ENCODE assay signal across 33 cellular contexts in genomic region chr2:195466427-195466826, GRCh38.
"Had no signal": no experiment of that assay in that cellular context is flagged by ENCODE, and none has a peak within 500 bp of the region (broad histone marks: within the 10 kb centered on the region; RNA-seq: fewer than 3 reads in every experiment).

No MANE protein-coding gene starts in this region.

- H3K4me1 ChIP-seq: adrenal gland, ascending aorta, body of pancreas, breast epithelium had no signal

- H3K27me3 ChIP-seq: adrenal gland, ascending aorta, body of pancreas, brain microvascular endothelial cell, breast epithelium, cardiac muscle cell had no signal

- FAIRE-seq: astrocyte, bronchial epithelial cell had no signal

- H3K9me3 ChIP-seq: adrenal gland, ascending aorta, breast epithelium had no signal

- ATAC-seq: activated naive CD4-positive, alpha-beta T cell treated with anti-CD3 and anti-CD28 coated beads, Interleukin-2, amount 50 U/mL, for 72 hours; activated naive CD8-positive, alpha-beta T cell treated with anti-CD3 and anti-CD28 coated beads, Interleukin-2, amount 50 U/mL, for 24 hours; activated T-cell treated with anti-CD3 and anti-CD28 coated beads, Interleukin-2, amount 50 U/mL, for 4 hours; activated T-cell treated with anti-CD3 and anti-CD28 coated beads, Interleukin-2, amount 50 U/mL, for 72 hours; activated T-helper 17 cell treated with anti-CD3 and anti-CD28 coated beads, Interleukin-2, amount 50 U/mL, for 72 hours; body of pancreas had no signal

- H3K36me3 ChIP-seq: adrenal gland, ascending aorta, brain microvascular endothelial cell, breast epithelium, cardiac muscle cell had no signal

- H3K4me3 ChIP-seq: adrenal gland, ascending aorta, body of pancreas, breast epithelium, cardiac muscle cell had no signal

- H3K27ac ChIP-seq: adrenal gland, ascending aorta, body of pancreas, brain microvascular endothelial cell, breast epithelium, cardiac muscle cell had no signal

- DNase-seq: activated effector memory CD4-positive, alpha-beta T cell treated with anti-CD3 and anti-CD28 coated beads, Interleukin-2, amount 50 U/mL, for 16 hours; activated effector memory CD4-positive, alpha-beta T cell treated with Interleukin-2 at 50 U/mL for 16 hours; activated gamma-delta T cell; activated gamma-delta T cell treated with Interleukin-2 at 50 U/mL for 16 hours; activated naive CD4-positive, alpha-beta T cell; activated naive CD4-positive, alpha-beta T cell treated with anti-CD3 and anti-CD28 coated beads for 36 hours; activated naive CD4-positive, alpha-beta T cell treated with anti-CD3 and anti-CD28 coated beads, Interleukin-2, amount 10 ng/mL, durations not matched to agents 7 days and 5 days; activated naive CD4-positive, alpha-beta T cell treated with anti-CD3 and anti-CD28 coated beads, Interleukin-2, amount 50 U/mL, for 16 hours; activated naive CD4-positive, alpha-beta T cell treated with Interleukin-2 at 50 U/mL for 16 hours; activated naive CD8-positive, alpha-beta T cell treated with anti-CD3 and anti-CD28 coated beads for 36 hours; activated naive CD8-positive, alpha-beta T cell treated with anti-CD3 and anti-CD28 coated beads, Interleukin-2, amount 10 ng/mL, durations not matched to agents 7 days and 5 days; activated naive CD8-positive, alpha-beta T cell treated with anti-CD3 and anti-CD28 coated beads, Interleukin-2, amount 50 U/mL, for 24 hours; activated T-cell treated with anti-CD3 and anti-CD28 coated beads, Interleukin-2, amount 50 U/mL, for 24 hours; activated T-cell treated with anti-CD3 and anti-CD28 coated beads, Interleukin-2, amount 50 U/mL, for 4 hours; activated T-cell treated with anti-CD3 and anti-CD28 coated beads, Interleukin-2, amount 50 U/mL, for 48 hours; activated T-cell treated with anti-CD3 and anti-CD28 coated beads, Interleukin-2, amount 50 U/mL, for 72 hours; adrenal gland; amniotic stem cell; amygdala; anterior cingulate cortex; aorta; body of pancreas; brain microvascular endothelial cell; caudate nucleus; central memory CD4-positive, alpha-beta T cell; cerebellar nuclear complex had no signal
